Comparison of ENCODE assay signal across 10 cellular contexts in the genomic region with DNA sequence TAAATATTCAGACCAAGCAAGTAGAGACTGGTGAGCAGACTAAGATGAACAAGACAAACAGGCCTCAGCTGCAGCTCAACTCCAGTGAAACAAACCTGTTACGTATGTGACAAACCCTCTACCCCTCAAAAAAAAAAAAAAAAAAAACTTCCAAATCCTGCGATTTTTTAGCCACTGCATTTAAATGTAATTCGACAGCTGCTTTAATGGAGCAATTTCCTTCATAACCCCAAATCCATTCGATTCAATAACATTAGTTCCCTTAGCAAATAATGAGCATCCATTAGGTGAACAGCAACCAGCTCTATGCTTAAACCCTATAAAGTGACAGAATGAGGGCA.
"Had no signal": no experiment of that assay in that cellular context is flagged by ENCODE, and none has a peak within 500 bp of the region (broad histone marks: within the 10 kb centered on the region; RNA-seq: fewer than 3 reads in every experiment).

No MANE protein-coding gene starts in this region.

- H2AFZ ChIP-seq: hepatocyte had no signal

- FAIRE-seq: small intestine had no signal

- H3K27ac ChIP-seq: hepatocyte had no signal

- H3K4me2 ChIP-seq: hepatocyte had no signal

- DNase-seq: activated CD4-positive, CD25-positive, alpha-beta regulatory T cell treated with anti-CD3 and anti-CD28 coated beads, Interleukin-2, amount 50 U/mL, for 72 hours; activated naive CD4-positive, alpha-beta T cell treated with anti-CD3 and anti-CD28 coated beads, Interleukin-2, amount 50 U/mL, for 16 hours; activated T-cell treated with anti-CD3 and anti-CD28 coated beads for 4 hours; cerebellar nuclear complex; dermis blood vessel endothelial cell; endodermal cell; midbrain; right cardiac atrium; small intestine had no signal

- H3K4me3 ChIP-seq: hepatocyte had no signal

- H3K27me3 ChIP-seq: hepatocyte had no signal
